Comparison of ENCODE assay signal across 17 cellular contexts in the genomic region with DNA sequence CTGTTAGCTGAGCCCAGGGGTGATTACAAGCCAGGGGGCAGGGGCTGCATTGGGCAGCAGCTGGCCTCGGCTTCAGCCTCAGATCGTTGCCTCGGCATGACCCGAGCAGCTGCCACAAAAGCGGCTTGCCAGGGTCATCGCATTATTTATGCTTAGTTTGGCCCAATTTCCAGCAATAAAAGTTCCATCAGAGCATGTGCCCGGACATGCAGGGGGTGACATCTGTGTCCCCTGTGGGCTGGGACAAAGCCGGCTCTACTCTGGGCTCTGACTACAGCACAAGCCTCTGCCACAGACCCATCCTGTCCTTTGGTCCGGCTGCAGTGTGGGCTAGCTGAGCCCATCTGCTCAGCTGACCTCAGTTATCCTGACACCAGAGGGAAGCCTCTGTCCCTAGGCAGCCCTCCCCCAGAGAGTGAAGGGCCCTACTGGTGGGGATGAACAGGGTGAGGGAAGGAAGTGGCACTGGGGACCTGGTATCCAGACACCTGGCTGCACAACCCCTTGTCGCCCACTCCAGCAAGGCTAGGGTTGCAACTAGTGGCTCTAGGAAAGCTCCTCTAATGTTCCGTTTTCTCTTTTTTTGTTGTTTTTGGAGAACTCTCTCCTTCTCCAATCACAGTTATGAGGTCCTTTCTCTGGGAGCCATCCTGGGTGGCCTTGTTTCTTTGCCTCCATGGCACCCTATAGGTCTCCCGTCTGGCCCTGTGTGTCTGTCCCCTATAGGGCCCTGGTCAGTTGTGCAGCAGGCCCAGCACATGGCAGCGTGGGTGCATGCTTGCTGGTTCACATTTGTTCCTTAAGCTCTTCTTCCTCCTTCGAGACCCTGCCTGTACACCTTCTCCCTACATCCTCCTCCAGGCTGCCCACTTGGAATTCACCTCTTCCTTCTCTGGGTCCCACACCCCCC.
"Had no signal": no experiment of that assay in that cellular context is flagged by ENCODE, and none has a peak within 500 bp of the region (broad histone marks: within the 10 kb centered on the region; RNA-seq: fewer than 3 reads in every experiment).

No MANE protein-coding gene starts in this region.

- H3K27ac Mint-ChIP-seq: activated T-helper 1 cell treated with anti-CD3 and anti-CD28 coated beads, Interleukin-12 subunit alpha, Interleukin-12 subunit beta, Interleukin-2, Interleukin-4 antibody, amounts not matched to agents 30 ng/mL and 10 ng/mL and 1 ng/mL, durations not matched to agents 14 hours and 24 hours and 36 hours; mesothelial cell of epicardium; naive B cell; type B pancreatic cell had no signal

- H3K27ac ChIP-seq: coronary artery, gastroesophageal sphincter, psoas muscle, sigmoid colon had no signal

- H3K4me3 Mint-ChIP-seq: activated T-helper 1 cell treated with anti-CD3 and anti-CD28 coated beads, Interleukin-12 subunit alpha, Interleukin-12 subunit beta, Interleukin-2, Interleukin-4 antibody, amounts not matched to agents 30 ng/mL and 10 ng/mL and 1 ng/mL, durations not matched to agents 14 hours and 24 hours and 36 hours; mesothelial cell of epicardium; naive B cell; type B pancreatic cell had no signal

- FAIRE-seq: kidney had no signal

- H3K9me3 Mint-ChIP-seq: activated T-helper 1 cell treated with anti-CD3 and anti-CD28 coated beads, Interleukin-12 subunit alpha, Interleukin-12 subunit beta, Interleukin-2, Interleukin-4 antibody, amounts not matched to agents 30 ng/mL and 10 ng/mL and 1 ng/mL, durations not matched to agents 14 hours and 24 hours and 36 hours; mesothelial cell of epicardium; naive B cell; type B pancreatic cell had no signal

- H3K36me3 ChIP-seq: gastroesophageal sphincter, sigmoid colon had no signal

- H3K9me3 ChIP-seq: gastroesophageal sphincter, psoas muscle, sigmoid colon had no signal

- H3K36me3 Mint-ChIP-seq: mesothelial cell of epicardium, naive B cell, type B pancreatic cell had no signal

- DNase-seq: activated CD4-positive, alpha-beta T cell treated with anti-CD3 and anti-CD28 coated beads for 1 hour; activated naive CD4-positive, alpha-beta T cell; central memory CD4-positive, alpha-beta T cell; effector CD4-positive, alpha-beta T cell; kidney; naive B cell; occipital lobe; psoas muscle; sigmoid colon; stimulated activated CD4-positive, alpha-beta T cell treated with anti-CD3 and anti-CD28 coated beads, Interleukin-12 subunit alpha, Interleukin-12 subunit beta, amount 100 ng/mL, for 4 hours; stimulated activated naive CD4-positive, alpha-beta T cell treated with Interleukin-2 at 50 U/mL for 16 hours; SW 1271 had no signal

- ATAC-seq: gastroesophageal sphincter, psoas muscle had no signal

- H3K4me3 ChIP-seq: coronary artery, gastroesophageal sphincter, psoas muscle, sigmoid colon had no signal

- H3K27me3 ChIP-seq: gastroesophageal sphincter, sigmoid colon had no signal

- H3K4me1 ChIP-seq: gastroesophageal sphincter, psoas muscle, sigmoid colon had no signal

- H3K4me1 Mint-ChIP-seq: naive B cell had no signal
